ENCODE assay signal across 8 cellular contexts in the genomic region with DNA sequence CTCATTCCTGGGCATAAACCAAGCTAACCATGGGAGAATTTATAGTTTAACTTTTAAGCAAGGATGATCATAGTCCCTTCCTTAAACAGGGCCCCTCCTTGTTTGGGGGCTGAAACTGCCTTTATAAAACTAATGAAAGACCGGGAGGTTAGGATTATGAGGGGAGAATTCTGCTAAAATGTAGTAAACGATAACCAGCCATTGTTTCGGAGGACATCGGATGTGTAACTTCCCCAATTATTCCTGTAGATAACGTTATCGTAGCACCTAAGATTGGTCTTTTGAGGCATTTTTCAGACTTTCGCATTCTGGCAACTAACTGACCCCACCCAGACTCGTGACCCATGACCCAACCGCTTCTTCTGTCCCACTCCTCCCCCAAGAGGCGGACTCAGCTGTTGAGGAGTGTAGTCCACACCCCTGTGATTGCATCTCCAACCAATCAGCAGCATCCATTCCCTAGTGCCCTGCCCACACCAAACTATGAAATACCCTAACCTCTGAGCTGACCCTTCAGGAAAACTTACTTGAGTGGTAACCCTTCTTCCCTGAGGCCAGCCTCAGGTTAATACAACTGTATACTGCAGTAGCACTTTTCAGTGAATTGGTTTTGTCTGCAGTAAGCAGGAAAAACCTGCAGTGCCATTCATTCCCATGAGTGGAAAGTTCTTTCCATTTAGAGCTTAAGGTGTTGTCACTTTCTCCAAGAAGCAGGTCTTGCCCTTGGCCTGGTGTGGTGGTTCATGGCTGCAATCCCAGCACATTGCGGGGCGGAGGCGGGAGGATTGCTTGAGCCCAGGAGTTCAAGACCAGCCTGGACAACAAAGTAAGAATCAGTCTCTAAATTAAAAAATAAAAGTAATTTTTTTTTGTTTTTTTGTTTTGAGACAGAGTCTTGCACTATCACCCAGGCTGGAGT. TPM values are rescaled to one million over a fixed set of nuclear protein-coding genes. Genes with fewer than 3 reads are reported as not detected.
DNase-seq lines count a peak whose midpoint lies in the region; ATAC-seq and TF ChIP-seq lines count a peak whose summit lies in the region.

No MANE protein-coding gene starts in this region.

- H3K27me3 ChIP-seq in HUES48 (ENCODE audit: control insufficient read depth, insufficient read depth, low read length): no peaks in the 10 kb centered on the region
- H3K27me3 ChIP-seq in SJCRH30: no peaks in the 10 kb centered on the region
- H3K27me3 ChIP-seq in prostate gland (replicated peaks; ENCODE audit: insufficient read depth): no peaks in the 10 kb centered on the region

- intact Hi-C loops in left ventricle myocardium superior (cut with micrococcal nuclease): no loop called here
- intact Hi-C loops in prostate gland (cut with DNase I): no loop called here

- H3K27ac ChIP-seq in HUES48 (ENCODE audit: low read depth, low read length) (peak overlapping the region; percentile 95), SJCRH30 (peak overlapping the region; percentile 64), adipose tissue (ENCODE audit: low read depth, low read length) (peak overlapping the region; percentile 88), prostate gland (peak overlapping the region; percentile 86)

- DNase-seq in Caki2 (ENCODE audit: low read depth) (peak; percentile 89), SJCRH30 (peak; percentile 87 to 88), left ventricle myocardium superior (peak; percentile 74), prostate gland (ENCODE audit: low spot score) (peak; percentile 53), GOT3 (lab: John Stamatoyannopoulos, UW) (no peak)

- H3K36me3 ChIP-seq in HUES48 (ENCODE audit: control insufficient read depth, insufficient read depth, low read length) (peaks cover 17% of the 10 kb centered on the region), SJCRH30 (peaks cover 20% of the 10 kb centered on the region), prostate gland (peaks cover 0 to 7% of the 10 kb centered on the region in 2 donors)

- TF ChIP-seq POLR2A in prostate gland (IDR thresholded peaks at IDR 0.05): peak; percentile 14

- no peak for TF ChIP-seq CTCF in prostate gland (IDR thresholded peaks at IDR 0.05)

- H3K9ac ChIP-seq in HUES48 (ENCODE audit: low read depth, low read length): peak overlapping the region; percentile 94

- no peaks in the 10 kb centered on the region for H3K9me3 ChIP-seq in HUES48 (ENCODE audit: control insufficient read depth, insufficient read depth, low read length)
- H3K9me3 ChIP-seq in SJCRH30 (replicated peaks): no peaks in the 10 kb centered on the region
- no peaks in the 10 kb centered on the region for H3K9me3 ChIP-seq in prostate gland

- in situ Hi-C loops in Caki2 (cut with HindIII; ENCODE audit: low pct_unique_long_range_greater_than_20kb, low sequenced_read_pairs): no loop called here

- 23 to 24% (median 23%) methylated on average over 13 of the region's 13 CpGs for WGBS in adipose tissue, 3 donors
- 23% methylated on average over 13 of the region's 13 CpGs for WGBS in prostate gland

- ATAC-seq in GM19463 (IDR thresholded peaks at IDR 0.05; ENCODE audit: unreplicated experiment): peak; percentile 61
- ATAC-seq in left ventricle myocardium superior: peak; percentile 89

- H3K4me1 ChIP-seq in HUES48 (ENCODE audit: control insufficient read depth, insufficient read depth, low read length) (peaks cover 3% of the 10 kb centered on the region; the same call in 1 of the 2 replicates), SJCRH30 (peaks cover 4% of the 10 kb centered on the region), prostate gland (replicated peaks) (peaks cover 6% of the 10 kb centered on the region)

- H3K4me3 ChIP-seq in HUES48 (ENCODE audit: low read depth, low read length) (peak overlapping the region; percentile 96), SJCRH30 (peak overlapping the region; percentile 68), prostate gland (peak overlapping the region; percentile 62 to 70)

RNA-seq across cellular contexts. Expression of a gene that starts 0.8 kb away (rescaled TPM):
- total RNA-seq in Caki2 (2014; rRNA removed; shearing (Covaris generic); ENCODE audit: low replicate concordance): 36.4 and 59.2 TPM in 2 replicates
- 39.3 and 43.2 TPM in 2 replicates for total RNA-seq in SJCRH30 (2014; rRNA removed; shearing (Covaris generic))
- polyA plus RNA-seq in adipose tissue: 10 to 100 TPM; 43.3 to 98.3 (median 45.5) TPM
- total RNA-seq in left ventricle myocardium superior (40.8 TPM), prostate gland (10 to 100 TPM; 46.5 to 51.0 TPM)

RNA-seq across cellular contexts. Expression of a gene that starts 14.1 kb away (rescaled TPM):
- 18.3 and 19.9 TPM in 2 replicates for total RNA-seq in Caki2 (2014; rRNA removed; shearing (Covaris generic); ENCODE audit: low replicate concordance)
- total RNA-seq in SJCRH30 (2014; rRNA removed; shearing (Covaris generic)): 45.3 and 58.0 TPM in 2 replicates
- polyA plus RNA-seq in adipose tissue: 10 to 100 TPM; 39.4 to 87.5 (median 46.0) TPM
- 45.0 TPM for total RNA-seq in left ventricle myocardium superior
- total RNA-seq in prostate gland: 100 to 1,000 TPM; 114 to 145 TPM

RNA-seq across cellular contexts. Expression of a gene that starts 39.2 kb away (rescaled TPM):
- not detected in 2 replicates for total RNA-seq in Caki2 (2014; rRNA removed; shearing (Covaris generic); ENCODE audit: low replicate concordance)
- not detected in 2 replicates for total RNA-seq in SJCRH30 (2014; rRNA removed; shearing (Covaris generic))
- polyA plus RNA-seq in adipose tissue: not detected
- not detected for total RNA-seq in left ventricle myocardium superior
- total RNA-seq in prostate gland: not detected
